15 cellular contexts compared by ENCODE assay signal in genomic region chr6:127832381-127832780, GRCh38.
"Had no signal": no experiment of that assay in that cellular context is flagged by ENCODE, and none has a peak within 500 bp of the region (broad histone marks: within the 10 kb centered on the region; RNA-seq: fewer than 3 reads in every experiment).

No MANE protein-coding gene starts in this region.

- ATAC-seq: activated CD4-positive, CD25-positive, alpha-beta regulatory T cell treated with anti-CD3 and anti-CD28 coated beads, Interleukin-2, amount 50 U/mL, for 24 hours; esophagus mucosa; heart right ventricle; left lobe of liver; natural killer cell had no signal

- H3K27me3 ChIP-seq: heart right ventricle, spleen had no signal

- H3K36me3 ChIP-seq: heart right ventricle, spleen, thoracic aorta had no signal

- H3K4me1 ChIP-seq: heart right ventricle, spleen had no signal

- DNase-seq: activated CD4-positive, alpha-beta memory T cell treated with anti-CD3 and anti-CD28 coated beads, Interleukin-2, amount 10 ng/mL, durations not matched to agents 7 days and 5 days; activated CD4-positive, alpha-beta T cell treated with anti-CD3 and anti-CD28 coated beads, Interleukin-2, amount 10 ng/mL, durations not matched to agents 24 days and 14 days; activated effector memory CD4-positive, alpha-beta T cell treated with anti-CD3 and anti-CD28 coated beads, Interleukin-2, amount 50 U/mL, for 16 hours; effector memory CD4-positive, alpha-beta T cell; heart right ventricle; natural killer cell; retina; spleen; stimulated activated CD4-positive, alpha-beta T cell treated with anti-CD3 and anti-CD28 coated beads, Interleukin-4, amount 100 ng/mL, for 24 hours; stimulated activated naive CD4-positive, alpha-beta T cell treated with Interleukin-2 at 50 U/mL for 16 hours had no signal

- H3K9me3 ChIP-seq: heart right ventricle, spleen, thoracic aorta had no signal

- H3K4me3 ChIP-seq: heart right ventricle, spleen, thoracic aorta had no signal

- H3K27ac ChIP-seq: heart right ventricle, spleen, thoracic aorta, VCaP had no signal
